In genomic region chr17:21283482-21284318, GRCh38 we compare ENCODE assay signal across 8 cellular contexts. TPM values are rescaled to one million over a fixed set of nuclear protein-coding genes. Genes with fewer than 3 reads are reported as not detected.
DNase-seq lines count a peak whose midpoint lies in the region; ATAC-seq, FAIRE-seq and TF ChIP-seq lines count a peak whose summit lies in the region.

No MANE protein-coding gene starts in this region.

- H3K4me3 Mint-ChIP-seq in CD14-positive monocyte (peak overlapping the region; percentile 85 to 100), IgD-negative memory B cell (peak overlapping the region; percentile 92 to 97 (median 94))

- H3K9me3 ChIP-seq in K562 (replicated peaks; ENCODE audit: control insufficient read depth, insufficient read depth, low read depth, low read length) (no peaks in the 10 kb centered on the region), liver (ENCODE audit: control insufficient read depth in 4 of 4, low read length in 3 of 4) (no peaks in the 10 kb centered on the region), tibial artery (no peaks in the 10 kb centered on the region)

- no peaks in the 10 kb centered on the region for H3K36me3 ChIP-seq in K562 (ENCODE audit: control insufficient read depth, insufficient read depth, low read length)
- no peaks in the 10 kb centered on the region for H3K36me3 ChIP-seq in liver (ENCODE audit: control insufficient read depth in 4 of 4, insufficient read depth in 3 of 4, low read depth in 1 of 4, low read length in 3 of 4)
- no peaks in the 10 kb centered on the region for H3K36me3 ChIP-seq in tibial artery

- in situ Hi-C loops in K562 (cut with MboI) = loop anchor here (25.0 kb wide), 1 partner anchor 779 kb away; no protein-coding TSS in a partner anchor

- WGBS in K562 (ENCODE audit: insufficient coverage, low coverage, missing lambda C conversion rate) = 28% methylated on average over 36 of the region's 49 CpGs
- 17% methylated on average over 49 of the region's 49 CpGs for WGBS in liver

- H3K9ac ChIP-seq in K562 (ENCODE audit: insufficient read depth in 1 of 2, low read depth in 2 of 2, low read length in 2 of 2) = peak overlapping the region in 1 of 2 experiments; percentile 87; a peak in 2 of 4 replicates
- no peak overlapping the region for H3K9ac ChIP-seq in liver (ENCODE audit: low read depth in 1 of 2, low read length in 2 of 2)

- H3K79me2 ChIP-seq in K562 (ENCODE audit: control insufficient read depth, insufficient read depth, low read length) = peaks cover 41% of the 10 kb centered on the region

- BruUV-seq in K562 (replicated peaks; lab: Mats Ljungman, UMichigan) = TSS peak; percentile 94

- H3K27ac ChIP-seq in K562 (ENCODE audit: extremely low read depth, low read depth, low read length) (no peak overlapping the region), liver (ENCODE audit: low read depth in 1 of 2, low read length in 2 of 2) (peak overlapping the region; percentile 42 to 96), tibial artery (peak overlapping the region; percentile 86 to 97)

- no peak for FAIRE-seq in K562 (lab: Jason Lieb, UNC)

- H3K4me1 ChIP-seq in K562 (replicated peaks in 1 of 2; ENCODE audit: control insufficient read depth in 2 of 2, insufficient read depth in 2 of 2, low read length in 2 of 2) (peaks cover 14 to 53% of the 10 kb centered on the region in 2 experiments; a peak in 4 of 5 replicates), liver (ENCODE audit: control insufficient read depth in 4 of 4, insufficient read depth in 4 of 4, low read length in 3 of 4) (peaks cover 14 to 32% (median 20%) of the 10 kb centered on the region in 4 donors), tibial artery (peaks cover 4 to 76% (median 52%) of the 10 kb centered on the region in 4 donors)

- CTCF ChIA-PET in K562 (lab: Yijun Ruan, JAX; ENCODE audit: low intra/inter-chr PET ratio) = no interaction called here

- H3K27me3 ChIP-seq in K562 (ENCODE audit: control insufficient read depth in 2 of 2, insufficient read depth in 2 of 2, low read length in 2 of 2) (no peaks in the 10 kb centered on the region), liver (ENCODE audit: control insufficient read depth in 4 of 4, insufficient read depth in 4 of 4, low read length in 3 of 4) (no peaks in the 10 kb centered on the region), tibial artery (no peaks in the 10 kb centered on the region)

- H4K20me1 ChIP-seq in K562 (replicated peaks; ENCODE audit: control insufficient read depth, insufficient read depth, low read length) = no peaks in the 10 kb centered on the region; the same call in 1 of the 2 replicates

- TF ChIP-seq CTCF in CD14-positive monocyte (IDR thresholded peaks at IDR 0.05) (no peak), K562 (IDR thresholded peaks at IDR 0.05 in 2 of 3, conservative IDR thresholded peaks at IDR 0.05 in 1 of 3; ENCODE audit: insufficient read depth in 2 of 3, low read depth in 1 of 3, low read length in 3 of 3) (no peak), liver (IDR thresholded peaks at IDR 0.05; ENCODE audit: low read depth, low read length, missing input control) (no peak), tibial artery (IDR thresholded peaks at IDR 0.05) (no peak)

- POLR2A ChIA-PET in K562 (lab: Yijun Ruan, JAX) = no interaction called here

- no peak for TF ChIP-seq POLR2A in K562 (conservative IDR thresholded peaks at IDR 0.05)

- H3K36me3 Mint-ChIP-seq in CD14-positive monocyte (peaks cover 12 to 17% of the 10 kb centered on the region in 2 donors), IgD-negative memory B cell (no peaks in the 10 kb centered on the region)

- DNase-seq in CD14-positive monocyte (ENCODE audit: low spot score) = peak; percentile 64
- no peak for DNase-seq in K562 (ENCODE audit: extremely low read depth in 1 of 4, low spot score in 3 of 4)
- DNase-seq in tibial artery = peak; percentile 45 to 87
- no peak for DNase-seq in SKM-1 treated with dmso at 0.1 percent for 144 hours (lab: John Stamatoyannopoulos, UW; ENCODE audit: unreplicated experiment)
- DNase-seq in glomerular visceral epithelial cell (ENCODE audit: extremely low spot score) = no peak

- ATAC-seq in GM19397 (IDR thresholded peaks at IDR 0.05; ENCODE audit: unreplicated experiment) = peak; percentile 12
- ATAC-seq in K562 = peak; percentile 9; the same call in 2 of the 3 replicates

- intact Hi-C loops in CD14-positive monocyte (cut with micrococcal nuclease) = loop anchor here (5.0 to 10.0 kb wide), 4 partner anchors 39 to 239 kb away; partner anchors contain the start of genes DHRS7B (in 1 of the 2) and USP22 (in 1 of the 2)
- intact Hi-C loops in K562 (cut with micrococcal nuclease) = loop anchor here (5.0 kb wide), 1 partner anchor 169 kb away; no protein-coding TSS in a partner anchor
- intact Hi-C loops in tibial artery (cut with DNase I; ENCODE audit: low total_unique reads) = loop anchor here (10.0 kb wide), 2 partner anchors 171 to 239 kb away; partner anchors contain the start of gene USP22

- peak overlapping the region; percentile 51 for H3K4me2 ChIP-seq in K562 (ENCODE audit: insufficient read depth, low read length)

- H3K27me3 Mint-ChIP-seq in CD14-positive monocyte (ENCODE audit: low read depth in 3 of 3) (peaks cover 1 to 3% (median 2%) of the 10 kb centered on the region in 3 donors), IgD-negative memory B cell (no peaks in the 10 kb centered on the region)

- H2AFZ ChIP-seq in K562 (ENCODE audit: low read depth, low read length) = peak overlapping the region; percentile 75

- TF ChIP-seq EP300 in K562 (IDR thresholded peaks at IDR 0.05; ENCODE audit: low read length) = no peak

- TF ChIP-seq RAD21 in K562 (CRISPR knock-in tag; conservative IDR thresholded peaks at IDR 0.05 in 1 of 2, IDR thresholded peaks at IDR 0.05 in 1 of 2) (no peak), liver (IDR thresholded peaks at IDR 0.05) (no peak)

- H3K27ac Mint-ChIP-seq in CD14-positive monocyte (peak overlapping the region; percentile 73 to 100 (median 99)), IgD-negative memory B cell (peak overlapping the region in 2 of 3 donors; percentile 98 to 99)

- H3K9me1 ChIP-seq in K562 (ENCODE audit: control insufficient read depth, insufficient read depth, low read length) = no peaks in the 10 kb centered on the region

- H3K4me3 ChIP-seq in K562 (peak overlapping the region; percentile 68), liver (ENCODE audit: low read depth in 1 of 3, low read length in 3 of 3) (peak overlapping the region in 2 of 3 donors; percentile 46 to 69), tibial artery (peak overlapping the region; percentile 63 to 97)

- H3K4me1 Mint-ChIP-seq in CD14-positive monocyte = peaks cover 69% of the 10 kb centered on the region
- H3K4me1 Mint-ChIP-seq in IgD-negative memory B cell = peaks cover 35 to 56% (median 51%) of the 10 kb centered on the region in 3 donors

- no peaks in the 10 kb centered on the region for H3K9me3 Mint-ChIP-seq in CD14-positive monocyte
- no peaks in the 10 kb centered on the region for H3K9me3 Mint-ChIP-seq in IgD-negative memory B cell

TF ChIP-seq in K562, 482 proteins besides CTCF, POLR2A, EP300 and RAD21 (continues in another document):
- TF ChIP-seq BCOR (IDR thresholded peaks at IDR 0.05) = peak; percentile 34; the same call in 1 of the 2 replicates

TF ChIP-seq in liver, 16 proteins besides CTCF, POLR2A, EP300 and RAD21 (continues in another document):
- TF ChIP-seq FOXA2 (IDR thresholded peaks at IDR 0.05) = no peak
- no peak for TF ChIP-seq JUND (IDR thresholded peaks at IDR 0.05)
- TF ChIP-seq HNF4G (IDR thresholded peaks at IDR 0.05) = no peak
- no peak for TF ChIP-seq YY1 (IDR thresholded peaks at IDR 0.05)

RNA-seq across cellular contexts. Expression of gene MAP2K3, which starts 0.8 kb away (rescaled TPM):
- polyA plus RNA-seq in CD14-positive monocyte (100 to 1,000 TPM; 107 to 166 TPM), IgD-negative memory B cell (131 TPM), K562 (2011; rRNA removed) (2.8 and 3.5 TPM in 2 replicates), K562 (2014; fragmentation: Illumina TruSeq; extraction: Trizol) (10.3 and 12.5 TPM in 2 replicates), K562 (2014; fragmentation: Nextera tagmentation; extraction: Ambion mirVana) (under 1 TPM; 0.18 to 0.38 TPM), K562 (2014; rRNA removed) (8.0 and 8.8 TPM in 2 replicates), liver (10 to 100 TPM; 30.0 to 31.0 TPM)
- 5.2 and 14.1 TPM in 2 replicates for total RNA-seq in K562 (2011; cell fraction: chromatin; rRNA removed; ENCODE audit: low replicate concordance)
- 6.8 and 9.3 TPM in 2 replicates for total RNA-seq in K562 (2011; cell fraction: nucleolus; rRNA removed)
- total RNA-seq in K562 (2011; cell fraction: nucleoplasm; rRNA removed) = 7.1 and 7.6 TPM in 2 replicates
- total RNA-seq in K562 (2014; rRNA removed) (4.4 and 5.9 TPM in 2 replicates), K562 (2014; rRNA removed; fragmentation: Illumina TruSeq; extraction: Trizol) (2.2 and 2.5 TPM in 2 replicates), K562 (2015; rRNA removed; fragmentation: Illumina TruSeq; extraction: Trizol) (3.5 TPM in 2 replicates), K562 (2021) (14.8 and 16.1 TPM in 2 replicates), liver (10 to 100 TPM; 21.6 to 88.4 TPM)
- 5.0 and 6.2 TPM in 2 replicates for polyA plus RNA-seq in K562 (2011; cell fraction: cytosol; rRNA removed)
- polyA plus RNA-seq in K562 (2011; cell fraction: nucleus; rRNA removed) = 5.1 and 5.9 TPM in 2 replicates
- polyA plus RNA-seq in K562 (2012) = 7.0 and 8.3 TPM in 2 replicates
- 1.0 and 2.2 TPM in 2 replicates for polyA minus RNA-seq in K562 (2011; rRNA and poly(A)+ RNA removed)
- polyA minus RNA-seq in K562 (2011; cell fraction: cytosol; rRNA and poly(A)+ RNA removed) = 4.1 and 5.6 TPM in 2 replicates
- polyA minus RNA-seq in K562 (2011; cell fraction: nucleus; rRNA and poly(A)+ RNA removed) = 2.8 and 3.0 TPM in 2 replicates

RNA-seq across cellular contexts. Expression of gene NATD1, which starts 30.5 kb away (rescaled TPM):
- polyA plus RNA-seq in CD14-positive monocyte (1 to 10 TPM; 3.0 to 3.8 TPM), IgD-negative memory B cell (0.45 TPM), K562 (2011; rRNA removed) (1.6 and 2.3 TPM in 2 replicates), K562 (2014; fragmentation: Illumina TruSeq; extraction: Trizol) (3.7 and 4.5 TPM in 2 replicates), K562 (2014; fragmentation: Nextera tagmentation; extraction: Ambion mirVana) (under 1 TPM; 0.24 to 0.52 TPM), K562 (2014; rRNA removed) (3.7 and 4.2 TPM in 2 replicates), liver (1 to 10 TPM; 1.4 to 3.8 TPM)
- total RNA-seq in K562 (2011; cell fraction: chromatin; rRNA removed; ENCODE audit: low replicate concordance) = 1.9 and 6.9 TPM in 2 replicates
- total RNA-seq in K562 (2011; cell fraction: nucleolus; rRNA removed) = 5.3 and 5.5 TPM in 2 replicates
- total RNA-seq in K562 (2011; cell fraction: nucleoplasm; rRNA removed) = 3.2 and 3.4 TPM in 2 replicates
- total RNA-seq in K562 (2014; rRNA removed) (2.3 and 2.9 TPM in 2 replicates), K562 (2014; rRNA removed; fragmentation: Illumina TruSeq; extraction: Trizol) (0.55 and 0.61 TPM in 2 replicates), K562 (2015; rRNA removed; fragmentation: Illumina TruSeq; extraction: Trizol) (0.65 and 0.72 TPM in 2 replicates), K562 (2021) (5.4 TPM in 2 replicates), liver (10 to 100 TPM in 1 of 2 donors, 1 to 10 TPM in 1; 2.1 to 24.5 TPM)
- 3.1 and 4.2 TPM in 2 replicates for polyA plus RNA-seq in K562 (2011; cell fraction: cytosol; rRNA removed)
- polyA plus RNA-seq in K562 (2011; cell fraction: nucleus; rRNA removed) = 1.5 and 2.5 TPM in 2 replicates
- 2.5 and 8.0 TPM in 2 replicates for polyA plus RNA-seq in K562 (2012)
- polyA minus RNA-seq in K562 (2011; rRNA and poly(A)+ RNA removed) = 0.90 and 1.3 TPM in 2 replicates
- polyA minus RNA-seq in K562 (2011; cell fraction: cytosol; rRNA and poly(A)+ RNA removed) = 1.9 and 3.1 TPM in 2 replicates
- polyA minus RNA-seq in K562 (2011; cell fraction: nucleus; rRNA and poly(A)+ RNA removed) = 2.3 and 2.9 TPM in 2 replicates

Comparison
In these comparisons a context has a peak if more than half of its experiments do, and no peak if none do; other contexts are left out.
1. DNase-seq: peak in CD14-positive monocyte (single experiment) and tibial artery (2 of 2); none in K562 (0 of 4), SKM-1 treated with dmso at 0.1 percent for 144 hours (single experiment) and glomerular visceral epithelial cell (single experiment).
2. Peak in every context shown above with its lines, with median percentiles within 50 percentile points of each other: H3K4me3 ChIP-seq.